8 cellular contexts compared by ENCODE assay signal in the genomic region with DNA sequence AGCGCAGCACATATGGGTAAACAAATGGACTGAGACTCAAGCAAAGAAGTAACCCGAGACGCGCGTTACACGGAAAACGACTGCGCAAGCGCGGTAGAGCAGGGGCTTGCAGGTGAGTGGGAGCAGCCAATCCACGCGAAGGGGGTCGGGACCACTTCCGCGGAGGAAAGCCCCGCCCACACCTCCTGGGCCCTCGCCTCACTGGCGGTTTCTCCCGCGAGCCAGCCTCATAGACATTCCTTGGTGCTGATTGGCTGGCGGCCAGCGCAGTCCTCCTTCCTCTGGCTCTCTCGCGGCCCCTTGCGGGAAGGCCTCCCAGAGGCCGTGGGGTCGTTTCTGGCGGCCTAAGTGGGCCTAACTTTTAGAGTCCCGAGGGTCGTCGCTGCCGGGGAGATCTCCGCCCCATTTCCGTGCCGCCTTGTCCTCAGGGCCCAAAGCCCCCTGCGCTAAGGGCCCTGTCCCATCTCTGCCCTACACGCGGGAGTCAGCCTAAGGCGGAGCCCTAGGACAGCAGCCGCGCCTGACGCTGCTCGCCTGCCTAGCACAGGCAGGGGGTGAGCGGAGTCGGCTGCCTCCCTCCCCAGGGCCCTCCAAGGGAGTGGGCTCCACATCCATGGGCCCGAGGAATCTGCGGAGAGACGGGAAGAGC. TPM values are rescaled to one million over a fixed set of nuclear protein-coding genes. Genes with fewer than 3 reads are reported as not detected.
DNase-seq lines count a peak whose midpoint lies in the region; ATAC-seq, FAIRE-seq and TF ChIP-seq lines count a peak whose summit lies in the region.

No MANE protein-coding gene starts in this region.

- TF ChIP-seq EP300 in K562 (IDR thresholded peaks at IDR 0.05; ENCODE audit: low read length): no peak

- FAIRE-seq in K562 (lab: Jason Lieb, UNC): no peak

- no peaks in the 10 kb centered on the region for H3K27me3 ChIP-seq in H7 (ENCODE audit: control insufficient read depth, insufficient read depth, low read length)
- peaks cover 3 to 24% of the 10 kb centered on the region in 2 experiments; a peak in 3 of 5 replicates for H3K27me3 ChIP-seq in K562 (ENCODE audit: control insufficient read depth in 2 of 2, insufficient read depth in 2 of 2, low read length in 2 of 2)

- in situ Hi-C loops in K562 (cut with MboI): no loop called here

- H3K4me2 ChIP-seq in K562 (ENCODE audit: insufficient read depth, low read length): no peak overlapping the region

- no peak overlapping the region for H2AFZ ChIP-seq in K562 (ENCODE audit: low read depth, low read length)

- H3K4me1 ChIP-seq in K562 (replicated peaks in 1 of 2; ENCODE audit: control insufficient read depth in 2 of 2, insufficient read depth in 2 of 2, low read length in 2 of 2): peaks cover 0 to 10% of the 10 kb centered on the region in 2 experiments; a peak in 2 of 5 replicates

- intact Hi-C loops in K562 (cut with micrococcal nuclease): no loop called here

- no peaks in the 10 kb centered on the region for H3K9me3 ChIP-seq in K562 (replicated peaks; ENCODE audit: control insufficient read depth, insufficient read depth, low read depth, low read length)

- no peaks in the 10 kb centered on the region for H3K9me1 ChIP-seq in K562 (ENCODE audit: control insufficient read depth, insufficient read depth, low read length)

- H3K79me2 ChIP-seq in K562 (ENCODE audit: control insufficient read depth, insufficient read depth, low read length): no peaks in the 10 kb centered on the region

- CTCF ChIA-PET in K562 (lab: Yijun Ruan, JAX; ENCODE audit: low intra/inter-chr PET ratio): no interaction called here

- H3K4me3 ChIP-seq in H7 (ENCODE audit: insufficient read depth, low read depth, low read length) (peak overlapping the region; percentile 54), K562 (no peak overlapping the region), retinal pigment epithelial cell (ENCODE audit: low read length) (peak overlapping the region; percentile 70)

- WGBS in K562 (ENCODE audit: insufficient coverage, low coverage, missing lambda C conversion rate): 70% methylated on average over 47 of the region's 48 CpGs

- H3K27ac ChIP-seq in K562 (ENCODE audit: extremely low read depth, low read depth, low read length): no peak overlapping the region

- BruUV-seq in K562 (replicated peaks; lab: Mats Ljungman, UMichigan): no TSS peak

- H3K36me3 ChIP-seq in H7 (replicated peaks; ENCODE audit: control insufficient read depth, insufficient read depth, low read length) (no peaks in the 10 kb centered on the region), K562 (ENCODE audit: control insufficient read depth, insufficient read depth, low read length) (no peaks in the 10 kb centered on the region)

- DNase-seq in ELR (ENCODE audit: low read depth) (peak; percentile 79), H7 (peak; percentile 94), NCI-H1048 (lab: John Stamatoyannopoulos, UW) (peak; percentile 99), T-helper 2 cell (peak; percentile 96 to 99 (median 98)), K562 (ENCODE audit: extremely low read depth in 1 of 4, low spot score in 3 of 4) (no peak), hypothalamus (lab: John Stamatoyannopoulos, UW) (peak; percentile 22 to 96 (median 87)), retinal pigment epithelial cell (ENCODE audit: low read depth) (peak; percentile 87), HuH-7 (ENCODE audit: low spot score) (no peak)

- no peak for ATAC-seq in K562

- TF ChIP-seq RAD21 in K562 (CRISPR knock-in tag; conservative IDR thresholded peaks at IDR 0.05 in 1 of 2, IDR thresholded peaks at IDR 0.05 in 1 of 2): no peak

- POLR2A ChIA-PET in K562 (lab: Yijun Ruan, JAX): no interaction called here

- H3K9ac ChIP-seq in K562 (ENCODE audit: insufficient read depth in 1 of 2, low read depth in 2 of 2, low read length in 2 of 2): no peak overlapping the region

- TF ChIP-seq CTCF in K562 (IDR thresholded peaks at IDR 0.05 in 2 of 3, conservative IDR thresholded peaks at IDR 0.05 in 1 of 3; ENCODE audit: insufficient read depth in 2 of 3, low read depth in 1 of 3, low read length in 3 of 3): no peak
- peak; percentile 55 for TF ChIP-seq CTCF in retinal pigment epithelial cell (conservative IDR thresholded peaks at IDR 0.05; ENCODE audit: low read depth, low read length)

- no peak for TF ChIP-seq POLR2A in K562 (conservative IDR thresholded peaks at IDR 0.05)

- H4K20me1 ChIP-seq in K562 (replicated peaks; ENCODE audit: control insufficient read depth, insufficient read depth, low read length): no peaks in the 10 kb centered on the region

TF ChIP-seq in K562, 482 proteins besides CTCF, POLR2A, EP300 and RAD21 (continues in another document):
- peak; percentile 7 for TF ChIP-seq NFYB (IDR thresholded peaks at IDR 0.05; ENCODE audit: extremely low read depth, insufficient read length)
- TF ChIP-seq, protein P1, sequence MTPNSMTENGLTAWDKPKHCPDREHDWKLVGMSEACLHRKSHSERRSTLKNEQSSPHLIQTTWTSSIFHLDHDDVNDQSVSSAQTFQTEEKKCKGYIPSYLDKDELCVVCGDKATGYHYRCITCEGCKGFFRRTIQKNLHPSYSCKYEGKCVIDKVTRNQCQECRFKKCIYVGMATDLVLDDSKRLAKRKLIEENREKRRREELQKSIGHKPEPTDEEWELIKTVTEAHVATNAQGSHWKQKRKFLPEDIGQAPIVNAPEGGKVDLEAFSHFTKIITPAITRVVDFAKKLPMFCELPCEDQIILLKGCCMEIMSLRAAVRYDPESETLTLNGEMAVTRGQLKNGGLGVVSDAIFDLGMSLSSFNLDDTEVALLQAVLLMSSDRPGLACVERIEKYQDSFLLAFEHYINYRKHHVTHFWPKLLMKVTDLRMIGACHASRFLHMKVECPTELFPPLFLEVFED (CRISPR knock-in tag; conservative IDR thresholded peaks at IDR 0.05): no peak
- no peak for TF ChIP-seq DDX20 (tag; IDR thresholded peaks at IDR 0.05; ENCODE audit: low read depth)
- no peak for TF ChIP-seq ZNF263 (CRISPR knock-in tag; IDR thresholded peaks at IDR 0.05; ENCODE audit: borderline replicate concordance)
- TF ChIP-seq ZBTB7A (IDR thresholded peaks at IDR 0.05; ENCODE audit: borderline replicate concordance, control insufficient read depth, low read depth, low read length): peak; percentile 17; the same call in 1 of the 2 replicates
- no peak for TF ChIP-seq YBX1 (IDR thresholded peaks at IDR 0.05)
- TF ChIP-seq, protein P2, sequence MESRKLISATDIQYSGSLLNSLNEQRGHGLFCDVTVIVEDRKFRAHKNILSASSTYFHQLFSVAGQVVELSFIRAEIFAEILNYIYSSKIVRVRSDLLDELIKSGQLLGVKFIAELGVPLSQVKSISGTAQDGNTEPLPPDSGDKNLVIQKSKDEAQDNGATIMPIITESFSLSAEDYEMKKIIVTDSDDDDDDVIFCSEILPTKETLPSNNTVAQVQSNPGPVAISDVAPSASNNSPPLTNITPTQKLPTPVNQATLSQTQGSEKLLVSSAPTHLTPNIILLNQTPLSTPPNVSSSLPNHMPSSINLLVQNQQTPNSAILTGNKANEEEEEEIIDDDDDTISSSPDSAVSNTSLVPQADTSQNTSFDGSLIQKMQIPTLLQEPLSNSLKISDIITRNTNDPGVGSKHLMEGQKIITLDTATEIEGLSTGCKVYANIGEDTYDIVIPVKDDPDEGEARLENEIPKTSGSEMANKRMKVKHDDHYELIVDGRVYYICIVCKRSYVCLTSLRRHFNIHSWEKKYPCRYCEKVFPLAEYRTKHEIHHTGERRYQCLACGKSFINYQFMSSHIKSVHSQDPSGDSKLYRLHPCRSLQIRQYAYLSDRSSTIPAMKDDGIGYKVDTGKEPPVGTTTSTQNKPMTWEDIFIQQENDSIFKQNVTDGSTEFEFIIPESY (CRISPR knock-in tag; IDR thresholded peaks at IDR 0.05): peak; percentile 97

RNA-seq across cellular contexts. Expression of a gene that starts 9.1 kb away (rescaled TPM):
- not detected in 2 replicates for total RNA-seq in H7 (2014; rRNA removed; shearing (Covaris generic))
- total RNA-seq in K562 (2011; cell fraction: chromatin; rRNA removed; ENCODE audit: low replicate concordance): not detected in 2 replicates
- not detected in 2 replicates for total RNA-seq in K562 (2011; cell fraction: nucleolus; rRNA removed)
- total RNA-seq in K562 (2011; cell fraction: nucleoplasm; rRNA removed): not detected in 2 replicates
- total RNA-seq in K562 (2014; rRNA removed) (not detected in 2 replicates), K562 (2014; rRNA removed; fragmentation: Illumina TruSeq; extraction: Trizol) (not detected in 2 replicates), K562 (2015; rRNA removed; fragmentation: Illumina TruSeq; extraction: Trizol) (not detected in 2 replicates), K562 (2021) (not detected in 2 replicates)
- polyA plus RNA-seq in K562 (2011; rRNA removed) (not detected in 2 replicates), K562 (2014; fragmentation: Illumina TruSeq; extraction: Trizol) (not detected in 2 replicates), K562 (2014; fragmentation: Nextera tagmentation; extraction: Ambion mirVana) (not detected), K562 (2014; rRNA removed) (0.94 TPM in 1 of 2 replicates, not detected in the other)
- polyA plus RNA-seq in K562 (2011; cell fraction: cytosol; rRNA removed): 0.07 TPM in 1 of 2 replicates, not detected in the other
- polyA plus RNA-seq in K562 (2011; cell fraction: nucleus; rRNA removed): not detected in 2 replicates
- 0.37 TPM in 1 of 2 replicates, not detected in the other for polyA plus RNA-seq in K562 (2012)
- not detected in 2 replicates for polyA minus RNA-seq in K562 (2011; rRNA and poly(A)+ RNA removed)
- not detected in 2 replicates for polyA minus RNA-seq in K562 (2011; cell fraction: cytosol; rRNA and poly(A)+ RNA removed)
- polyA minus RNA-seq in K562 (2011; cell fraction: nucleus; rRNA and poly(A)+ RNA removed): not detected in 2 replicates

RNA-seq across cellular contexts. Expression of a gene that starts 46.7 kb away (rescaled TPM):
- 328 and 342 TPM in 2 replicates for total RNA-seq in H7 (2014; rRNA removed; shearing (Covaris generic))
- 85.6 and 109 TPM in 2 replicates for total RNA-seq in K562 (2011; cell fraction: chromatin; rRNA removed; ENCODE audit: low replicate concordance)
- total RNA-seq in K562 (2011; cell fraction: nucleolus; rRNA removed): 72.0 and 75.3 TPM in 2 replicates
- 72.8 and 78.1 TPM in 2 replicates for total RNA-seq in K562 (2011; cell fraction: nucleoplasm; rRNA removed)
- total RNA-seq in K562 (2014; rRNA removed) (475 and 482 TPM in 2 replicates), K562 (2014; rRNA removed; fragmentation: Illumina TruSeq; extraction: Trizol) (350 and 367 TPM in 2 replicates), K562 (2015; rRNA removed; fragmentation: Illumina TruSeq; extraction: Trizol) (425 and 438 TPM in 2 replicates), K562 (2021) (436 and 489 TPM in 2 replicates)
- polyA plus RNA-seq in K562 (2011; rRNA removed) (331 and 341 TPM in 2 replicates), K562 (2014; fragmentation: Illumina TruSeq; extraction: Trizol) (450 and 461 TPM in 2 replicates), K562 (2014; fragmentation: Nextera tagmentation; extraction: Ambion mirVana) (100 to 1,000 TPM; 192 to 289 TPM), K562 (2014; rRNA removed) (390 and 416 TPM in 2 replicates)
- polyA plus RNA-seq in K562 (2011; cell fraction: cytosol; rRNA removed): 281 and 294 TPM in 2 replicates
- 122 and 160 TPM in 2 replicates for polyA plus RNA-seq in K562 (2011; cell fraction: nucleus; rRNA removed)
- 322 and 499 TPM in 2 replicates for polyA plus RNA-seq in K562 (2012)
- 441 and 450 TPM in 2 replicates for polyA minus RNA-seq in K562 (2011; rRNA and poly(A)+ RNA removed)
- 190 and 194 TPM in 2 replicates for polyA minus RNA-seq in K562 (2011; cell fraction: cytosol; rRNA and poly(A)+ RNA removed)
- 39.4 and 62.3 TPM in 2 replicates for polyA minus RNA-seq in K562 (2011; cell fraction: nucleus; rRNA and poly(A)+ RNA removed)

Comparison
In these comparisons a context has a peak if more than half of its experiments do, and no peak if none do; other contexts are left out.
1. DNase-seq: peak in ELR (single experiment), H7 (single experiment), NCI-H1048 (single experiment), T-helper 2 cell (5 of 5), hypothalamus (51 of 51) and retinal pigment epithelial cell (single experiment); none in K562 (0 of 4) and HuH-7 (single experiment).